Comparison of ENCODE assay signal across 16 cellular contexts in the genomic region with DNA sequence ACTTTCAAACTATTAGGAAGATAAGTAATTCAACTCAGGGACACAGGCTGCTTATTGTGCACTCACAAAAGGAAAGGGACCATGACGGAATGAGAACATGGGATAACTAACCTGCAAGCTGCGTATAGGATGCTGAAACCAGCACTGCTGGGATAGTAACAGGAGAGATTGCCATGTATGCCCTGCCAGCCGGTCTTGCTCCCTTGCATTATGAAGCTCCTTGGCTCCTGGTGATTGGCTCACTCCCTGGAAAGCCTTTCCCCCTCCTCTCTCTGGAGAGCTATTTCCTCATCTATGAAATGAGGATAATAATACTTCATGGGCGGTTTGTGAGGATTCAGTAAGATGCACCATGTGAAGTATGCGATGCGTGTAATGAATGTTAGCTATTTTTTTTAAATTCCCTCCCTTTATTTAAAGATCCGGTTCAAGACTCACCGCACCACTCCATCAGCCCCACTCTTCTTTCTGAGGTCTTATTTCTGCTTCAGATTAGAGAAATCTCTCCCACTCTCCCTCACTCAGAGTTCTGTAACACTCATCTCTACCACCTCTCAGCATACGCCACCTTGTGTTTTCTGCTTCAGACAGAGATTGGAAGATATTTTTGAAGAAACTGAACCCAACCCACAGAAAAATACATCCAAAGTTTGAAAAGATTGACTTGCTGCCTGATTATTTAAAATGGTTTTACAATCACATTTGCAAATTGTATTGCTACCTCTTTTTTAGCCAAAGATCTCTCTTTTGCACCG. TPM values are rescaled to one million over a fixed set of nuclear protein-coding genes. Genes with fewer than 3 reads are reported as not detected.
A peak's percentile ranks its signal among the peaks of the same experiment; 100 is the strongest.
DNase-seq lines count a peak whose midpoint lies in the region; ATAC-seq and TF ChIP-seq lines count a peak whose summit lies in the region.
"Had no signal": no experiment of that assay in that cellular context is flagged by ENCODE, and none has a peak within 500 bp of the region (broad histone marks: within the 10 kb centered on the region; RNA-seq: fewer than 3 reads in every experiment).

No MANE protein-coding gene starts in this region.

- H3K4me3 ChIP-seq in PC-9 (no peak overlapping the region), fibroblast of lung (replicated peaks in 1 of 4; ENCODE audit: control extremely low read depth in 1 of 4, insufficient read depth in 1 of 4, low read depth in 3 of 4, low read length in 4 of 4) (no peak overlapping the region), parathyroid adenoma (ENCODE audit: low read depth, low read length) (no peak overlapping the region)

- H3K27ac ChIP-seq in PC-9: no peak overlapping the region
- H3K27ac ChIP-seq in fibroblast of lung (ENCODE audit: insufficient read depth, low read length): no peak overlapping the region
- H3K27ac ChIP-seq in parathyroid adenoma: no peak overlapping the region
- H3K27ac ChIP-seq: 22Rv1 had no signal

- CTCF ChIA-PET in PC-9 (lab: Charles Lee): no interaction called here

- BruUV-seq in PC-9 (replicated peaks; lab: Mats Ljungman, UMichigan): TSS peak; percentile 1

- H2AFZ ChIP-seq in PC-9: no peak overlapping the region
- H2AFZ ChIP-seq in fibroblast of lung (ENCODE audit: low read length): no peak overlapping the region
- H2AFZ ChIP-seq in parathyroid adenoma: peak overlapping the region; percentile 28

- peaks cover 18% of the 10 kb centered on the region for H3F3A ChIP-seq in PC-9 (ENCODE audit: insufficient read depth, low read depth)

- H3K9me3 ChIP-seq in PC-9 (ENCODE audit: insufficient read depth, low read depth) (no peaks in the 10 kb centered on the region), fibroblast of lung (ENCODE audit: control insufficient read depth, insufficient read depth, low read depth, low read length) (no peaks in the 10 kb centered on the region), parathyroid adenoma (ENCODE audit: control insufficient read depth, low read length) (no peaks in the 10 kb centered on the region)

- H3K79me2 ChIP-seq in PC-9 (ENCODE audit: low read depth) (no peaks in the 10 kb centered on the region), fibroblast of lung (ENCODE audit: control insufficient read depth, insufficient read depth, low read length) (no peaks in the 10 kb centered on the region), parathyroid adenoma (no peaks in the 10 kb centered on the region)

- H3K36me3 ChIP-seq in PC-9 (ENCODE audit: low read depth) (no peaks in the 10 kb centered on the region), fibroblast of lung (ENCODE audit: control insufficient read depth, insufficient read depth, low read length) (peaks cover 2% of the 10 kb centered on the region), parathyroid adenoma (ENCODE audit: control insufficient read depth, insufficient read depth, low read length) (no peaks in the 10 kb centered on the region)

- DNase-seq in DMS53 (lab: John Stamatoyannopoulos, UW) (peak; percentile 7), DMS53 treated with DMSO at 0.1 percent for 48 hours (lab: John Stamatoyannopoulos, UW; ENCODE audit: unreplicated experiment) (no peak), PC-9 (no peak), fibroblast of lung (ENCODE audit: low read depth in 2 of 2) (no peak), NCI-H2029 (lab: John Stamatoyannopoulos, UW) (no peak), NCI-H345 (lab: John Stamatoyannopoulos, UW) (no peak)
- DNase-seq: activated CD4-positive, alpha-beta T cell treated with anti-CD3 and anti-CD28 coated beads for 48 hours; activated naive CD8-positive, alpha-beta T cell treated with anti-CD3 and anti-CD28 coated beads, Interleukin-2, amount 10 ng/mL, durations not matched to agents 7 days and 5 days; erythroblast; NCI-H510A treated with DMSO at 0.1 percent for 48 hours; RPMI8226; stimulated activated naive CD4-positive, alpha-beta T cell; T-helper 9 cell had no signal

- intact Hi-C loops in PC-9 (cut with micrococcal nuclease; ENCODE audit: unreplicated experiment): no loop called here

- H3K9ac ChIP-seq in fibroblast of lung (ENCODE audit: insufficient read depth, low read length): no peak overlapping the region
- H3K9ac ChIP-seq in parathyroid adenoma: no peak overlapping the region

- POLR2A ChIA-PET in PC-9 (lab: Charles Lee; ENCODE audit: unreplicated experiment): interaction anchor here (0.6 kb wide), 1 partner anchor 221 kb away, joined by 4 read pairs; no protein-coding TSS in a partner anchor

- ATAC-seq in GM19467 (IDR thresholded peaks at IDR 0.05; ENCODE audit: unreplicated experiment): no peak

- no peaks in the 10 kb centered on the region for H3K4me1 ChIP-seq in PC-9 (replicated peaks; ENCODE audit: insufficient read depth)
- H3K4me1 ChIP-seq in fibroblast of lung (ENCODE audit: control insufficient read depth, extremely low read depth, insufficient read depth, low read length): no peaks in the 10 kb centered on the region
- H3K4me1 ChIP-seq in parathyroid adenoma: peaks cover 2% of the 10 kb centered on the region

- H3K9me2 ChIP-seq in PC-9 (ENCODE audit: insufficient read depth): no peaks in the 10 kb centered on the region

- no peaks in the 10 kb centered on the region for H3K27me3 ChIP-seq in PC-9 (ENCODE audit: insufficient read depth, low read depth)
- no peaks in the 10 kb centered on the region for H3K27me3 ChIP-seq in fibroblast of lung (ENCODE audit: control insufficient read depth, insufficient read depth, low read length)
- no peaks in the 10 kb centered on the region for H3K27me3 ChIP-seq in parathyroid adenoma (ENCODE audit: control insufficient read depth, insufficient read depth, low read length)

- H4K20me1 ChIP-seq in PC-9 (ENCODE audit: insufficient read depth): no peaks in the 10 kb centered on the region
- no peaks in the 10 kb centered on the region for H4K20me1 ChIP-seq in fibroblast of lung (ENCODE audit: control insufficient read depth, extremely low read depth, insufficient read depth, low read length)

- TF ChIP-seq CTCF in PC-9 (conservative IDR thresholded peaks at IDR 0.05): no peak
- peak; percentile 11 to 28 for TF ChIP-seq CTCF in fibroblast of lung (conservative IDR thresholded peaks at IDR 0.05 in 1 of 2, IDR thresholded peaks at IDR 0.05 in 1 of 2; ENCODE audit: low read depth in 1 of 2, low read length in 2 of 2)
- TF ChIP-seq CTCF in parathyroid adenoma (IDR thresholded peaks at IDR 0.05): no peak

- H3K4me2 ChIP-seq in PC-9 (no peak overlapping the region), fibroblast of lung (ENCODE audit: extremely low read depth, insufficient read depth, low read length) (no peak overlapping the region), parathyroid adenoma (ENCODE audit: low read length) (no peak overlapping the region)

RNA-seq across cellular contexts. Expression of a gene that starts 18.4 kb away (rescaled TPM):
- total RNA-seq in PC-9 (2021): 111 and 117 TPM in 2 replicates
- total RNA-seq in fibroblast of lung: 271 and 743 TPM in 2 replicates
- polyA plus RNA-seq in fibroblast of lung: 191 and 328 TPM in 2 replicates
- 98.2 and 154 TPM in 2 replicates for polyA plus RNA-seq in fibroblast of lung (2012)
- polyA minus RNA-seq in fibroblast of lung (ENCODE audit: low replicate concordance): 33.6 and 38.4 TPM in 2 replicates

RNA-seq across cellular contexts. Expression of a gene that starts 33.0 kb away (rescaled TPM):
- total RNA-seq in PC-9 (2021): 1.3 and 1.4 TPM in 2 replicates
- 51.7 and 63.2 TPM in 2 replicates for total RNA-seq in fibroblast of lung
- polyA plus RNA-seq in fibroblast of lung: 20.2 and 45.1 TPM in 2 replicates
- polyA plus RNA-seq in fibroblast of lung (2012): 11.1 and 33.4 TPM in 2 replicates
- 4.0 and 20.7 TPM in 2 replicates for polyA minus RNA-seq in fibroblast of lung (ENCODE audit: low replicate concordance)
- total RNA-seq: activated naive CD8-positive, alpha-beta T cell treated with anti-CD3 and anti-CD28 coated beads, Interleukin-2, amount 10 ng/mL, durations not matched to agents 7 days and 5 days had no signal

Comparison
In these comparisons a context has a peak if more than half of its experiments do, and no peak if none do; other contexts are left out.
1. CTCF ChIP-seq: peak in fibroblast of lung (2 of 2); none in PC-9 (single experiment) and parathyroid adenoma (single experiment).
2. RNA of a gene that starts 33.0 kb away (total RNA-seq): 51.7 to 63.2 TPM in fibroblast of lung; 1.3 to 1.4 TPM in PC-9; every median in the first group is over 10 times any median in the second.